Comparison of ENCODE assay signal across 17 cellular contexts in genomic region chr17:838486-838885, GRCh38.
"Had no signal": no experiment of that assay in that cellular context is flagged by ENCODE, and none has a peak within 500 bp of the region (broad histone marks: within the 10 kb centered on the region; RNA-seq: fewer than 3 reads in every experiment).

No MANE protein-coding gene starts in this region.

- H3K9me3 Mint-ChIP-seq: dendritic cell treated with granulocyte-macrophage colony-stimulating factor and Interleukin-4, amounts not matched to agents 40 ng/mL and 50 ng/mL, for 4 days; effector memory CD8-positive, alpha-beta T cell; immature natural killer cell; natural killer cell treated with Interleukin-12 subunit alpha and Interleukin-12 subunit beta and Interleukin-15 and Interleukin-18, amount 100 ng/mL, for 72 hours had no signal

- H3K27ac Mint-ChIP-seq: dendritic cell treated with granulocyte-macrophage colony-stimulating factor and Interleukin-4, amounts not matched to agents 40 ng/mL and 50 ng/mL, for 4 days; effector memory CD8-positive, alpha-beta T cell; natural killer cell treated with Interleukin-12 subunit alpha and Interleukin-12 subunit beta and Interleukin-15 and Interleukin-18, amount 100 ng/mL, for 72 hours had no signal

- DNase-seq: effector memory CD8-positive, alpha-beta T cell; immature natural killer cell; left colon; left ventricle myocardium superior; mesenchymal stem cell; midbrain; right cardiac atrium; small intestine; stimulated activated CD4-positive, alpha-beta T cell treated with anti-CD3 and anti-CD28 coated beads, Interleukin-12 subunit alpha, Interleukin-12 subunit beta, amount 100 ng/mL, for 4 hours; stimulated activated naive CD4-positive, alpha-beta T cell; stomach; substantia nigra; transverse colon had no signal

- H3K27ac ChIP-seq: thoracic aorta, transverse colon had no signal

- H3K9me3 ChIP-seq: stomach, thoracic aorta, transverse colon had no signal

- H3K36me3 Mint-ChIP-seq: immature natural killer cell; natural killer cell treated with Interleukin-12 subunit alpha and Interleukin-12 subunit beta and Interleukin-15 and Interleukin-18, amount 100 ng/mL, for 72 hours had no signal

- H3K4me3 Mint-ChIP-seq: dendritic cell treated with granulocyte-macrophage colony-stimulating factor and Interleukin-4, amounts not matched to agents 40 ng/mL and 50 ng/mL, for 4 days; effector memory CD8-positive, alpha-beta T cell; immature natural killer cell; natural killer cell treated with Interleukin-12 subunit alpha and Interleukin-12 subunit beta and Interleukin-15 and Interleukin-18, amount 100 ng/mL, for 72 hours had no signal

- H3K36me3 ChIP-seq: stomach, thoracic aorta, transverse colon had no signal

- H3K4me1 Mint-ChIP-seq: immature natural killer cell had no signal

- H3K27me3 ChIP-seq: stomach, transverse colon had no signal

- H3K4me3 ChIP-seq: lung, stomach, thoracic aorta, transverse colon had no signal

- ATAC-seq: effector memory CD8-positive, alpha-beta T cell; left colon; left ventricle myocardium superior; natural killer cell treated with Interleukin-12 subunit alpha and Interleukin-12 subunit beta and Interleukin-15 and Interleukin-18, amount 100 ng/mL, for 72 hours; right cardiac atrium had no signal

- H3K27me3 Mint-ChIP-seq: natural killer cell treated with Interleukin-12 subunit alpha and Interleukin-12 subunit beta and Interleukin-15 and Interleukin-18, amount 100 ng/mL, for 72 hours had no signal
